ENCODE assay signal across 8 cellular contexts in the genomic region with DNA sequence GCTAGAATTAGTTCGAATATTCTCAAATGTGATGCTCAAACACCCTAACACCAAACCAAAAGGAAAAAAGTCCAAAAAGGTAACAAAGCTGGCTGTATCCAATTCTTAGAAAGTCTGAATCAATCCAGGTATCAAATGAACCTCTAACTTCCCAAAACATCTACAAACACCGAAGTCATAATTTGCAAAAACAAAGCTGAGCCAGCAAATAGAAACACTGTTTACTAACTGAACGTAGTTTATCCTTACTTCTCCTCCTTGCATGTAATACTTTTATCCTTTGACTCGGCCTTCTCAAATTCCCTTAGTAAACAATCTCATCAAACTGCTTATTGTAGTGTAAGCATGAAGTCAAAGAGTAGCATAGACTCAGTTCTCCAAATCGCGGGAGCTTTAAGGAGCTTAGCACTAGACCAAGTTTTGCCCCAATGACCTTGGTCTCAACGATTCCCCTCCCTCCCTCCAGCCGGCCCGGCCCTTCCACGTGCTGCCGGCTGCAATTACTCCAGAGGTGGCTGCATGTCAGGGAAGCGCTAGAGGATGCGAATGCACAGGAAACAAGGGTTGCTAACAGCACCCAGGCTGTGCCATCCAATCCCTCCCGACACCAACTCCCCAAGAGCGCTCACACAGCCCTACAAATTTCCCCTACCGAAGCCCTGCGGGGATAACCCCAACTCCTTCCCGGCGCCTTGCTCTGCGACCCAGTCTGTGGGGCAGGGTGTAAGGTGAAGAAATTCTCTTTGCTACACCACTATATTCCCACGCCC. TPM values are rescaled to one million over a fixed set of nuclear protein-coding genes. Genes with fewer than 3 reads are reported as not detected.
DNase-seq lines count a peak whose midpoint lies in the region; ATAC-seq and TF ChIP-seq lines count a peak whose summit lies in the region.

No MANE protein-coding gene starts in this region.

- H3F3A ChIP-seq in PC-3 (ENCODE audit: low read length, unreplicated experiment) = no peaks in the 10 kb centered on the region

- BruUV-seq in PC-3 (replicated peaks; lab: Mats Ljungman, UMichigan) = TSS peak; percentile 55

- TF ChIP-seq CTCF in PC-3 (conservative IDR thresholded peaks at IDR 0.05; ENCODE audit: low read depth, low read length) (no peak), ascending aorta (IDR thresholded peaks at IDR 0.05) (no peak)

- peaks cover 18% of the 10 kb centered on the region; the same call in 1 of the 2 replicates for H4K20me1 ChIP-seq in PC-3 (ENCODE audit: low read length)

- H3K36me3 ChIP-seq in PC-3 (ENCODE audit: low read depth, low read length) (peaks cover 15% of the 10 kb centered on the region; the same call in 1 of the 2 replicates), ascending aorta (no peaks in the 10 kb centered on the region), iPS-18a (ENCODE audit: control insufficient read depth, low read depth, low read length) (peaks cover 9% of the 10 kb centered on the region), skeletal muscle tissue (ENCODE audit: control insufficient read depth in 3 of 3, insufficient read depth in 3 of 3, low read length in 3 of 3) (peaks cover 0 to 4% (median 0%) of the 10 kb centered on the region in 3 donors)

- peaks cover 57% of the 10 kb centered on the region for H3K79me2 ChIP-seq in PC-3 (ENCODE audit: low read length)

- peak overlapping the region; percentile 92 for H3K4me2 ChIP-seq in PC-3 (ENCODE audit: low read length)

- DNase-seq in COR-L47 (lab: John Stamatoyannopoulos, UW) = peak; percentile 28
- DNase-seq in PC-3 = peak; percentile 55
- no peak for DNase-seq in ascending aorta (ENCODE audit: low spot score in 2 of 2)
- DNase-seq in amniotic stem cell (lab: John Stamatoyannopoulos, UW) = no peak

- POLR2A ChIA-PET in PC-3 (lab: Charles Lee; ENCODE audit: unreplicated experiment) = interaction anchor here (0.6 kb wide), 1 partner anchor 775 kb away, joined by 3 read pairs; no protein-coding TSS in a partner anchor

- peak overlapping the region; percentile 82 for H3K27ac ChIP-seq in PC-3 (ENCODE audit: low read length)
- peak overlapping the region; percentile 93 for H3K27ac ChIP-seq in ascending aorta
- peak overlapping the region; percentile 60 for H3K27ac ChIP-seq in iPS-18a (ENCODE audit: low read length)
- peak overlapping the region; percentile 96 for H3K27ac ChIP-seq in skeletal muscle tissue (ENCODE audit: low read depth, low read length)

- no peaks in the 10 kb centered on the region for H3K9me2 ChIP-seq in PC-3 (replicated peaks; ENCODE audit: low read length)

- ATAC-seq in GM19351 (IDR thresholded peaks at IDR 0.05; ENCODE audit: unreplicated experiment) = peak; percentile 34
- peak; percentile 39 for ATAC-seq in HG03432 (IDR thresholded peaks at IDR 0.05; ENCODE audit: unreplicated experiment)
- ATAC-seq in PC-3 = peak; percentile 58

- intact Hi-C loops in PC-3 (cut with micrococcal nuclease) = no loop called here
- intact Hi-C loops in ascending aorta (cut with DNase I) = loop anchor here (1.0 to 5.0 kb wide), 5 partner anchors 41 to 335 kb away; partner anchors contain the start of genes EEF1AKMT1, IFT88 and LATS2

- peak overlapping the region; percentile 99 for H3K9ac ChIP-seq in PC-3 (ENCODE audit: low read length)
- H3K9ac ChIP-seq in iPS-18a (ENCODE audit: low read length) = peak overlapping the region; percentile 97
- H3K9ac ChIP-seq in skeletal muscle tissue (ENCODE audit: low read depth in 1 of 3, low read length in 3 of 3) = peak overlapping the region; percentile 83 to 98 (median 98)

- CTCF ChIA-PET in PC-3 (lab: Charles Lee) = no interaction called here

- H2AFZ ChIP-seq in PC-3 (ENCODE audit: low read length) = peak overlapping the region; percentile 96

- no peaks in the 10 kb centered on the region for H3K27me3 ChIP-seq in PC-3 (ENCODE audit: low read length)
- H3K27me3 ChIP-seq in ascending aorta = no peaks in the 10 kb centered on the region
- H3K27me3 ChIP-seq in iPS-18a (ENCODE audit: control insufficient read depth, insufficient read depth, low read length) = no peaks in the 10 kb centered on the region
- no peaks in the 10 kb centered on the region for H3K27me3 ChIP-seq in skeletal muscle tissue (ENCODE audit: control insufficient read depth in 3 of 3, insufficient read depth in 3 of 3, low read length in 3 of 3)

- H3K9me3 ChIP-seq in PC-3 (ENCODE audit: low read length) (no peaks in the 10 kb centered on the region), ascending aorta (no peaks in the 10 kb centered on the region), iPS-18a (ENCODE audit: control insufficient read depth, low read depth, low read length) (no peaks in the 10 kb centered on the region), skeletal muscle tissue (ENCODE audit: control insufficient read depth in 3 of 3, low read length in 3 of 3) (no peaks in the 10 kb centered on the region)

- H3K4me3 ChIP-seq in PC-3 (ENCODE audit: low read length) = peak overlapping the region; percentile 100
- H3K4me3 ChIP-seq in ascending aorta = peak overlapping the region; percentile 81 to 88
- H3K4me3 ChIP-seq in iPS-18a (ENCODE audit: low read length) = peak overlapping the region; percentile 87
- H3K4me3 ChIP-seq in skeletal muscle tissue (ENCODE audit: low read length in 3 of 3) = peak overlapping the region; percentile 82 to 97 (median 95)

- H3K4me1 ChIP-seq in PC-3 (ENCODE audit: insufficient read depth, low read length) (peaks cover 16% of the 10 kb centered on the region), ascending aorta (peaks cover 3 to 10% of the 10 kb centered on the region in 2 donors), iPS-18a (ENCODE audit: control insufficient read depth, low read depth, low read length) (no peaks in the 10 kb centered on the region), skeletal muscle tissue (ENCODE audit: control insufficient read depth in 3 of 3, insufficient read depth in 3 of 3, low read length in 3 of 3) (peaks cover 5 to 23% (median 12%) of the 10 kb centered on the region in 3 donors)

RNA-seq across cellular contexts. Expression of gene XPO4, which starts 0.7 kb away (rescaled TPM):
- total RNA-seq in PC-3 (2014; rRNA removed) (38.5 and 39.9 TPM in 2 replicates), ascending aorta (5.1 TPM), skeletal muscle tissue (28.2 TPM)

Comparison
In these comparisons a context has a peak if more than half of its experiments do, and no peak if none do; other contexts are left out.
1. DNase-seq: peak in COR-L47 (single experiment) and PC-3 (single experiment); none in ascending aorta (0 of 2) and amniotic stem cell (single experiment).
2. Peak in every context shown above with its lines, with median percentiles within 50 percentile points of each other: ATAC-seq, H3K27ac ChIP-seq, H3K4me3 ChIP-seq and H3K9ac ChIP-seq.